ENCODE assay signal across 21 cellular contexts in the genomic region with DNA sequence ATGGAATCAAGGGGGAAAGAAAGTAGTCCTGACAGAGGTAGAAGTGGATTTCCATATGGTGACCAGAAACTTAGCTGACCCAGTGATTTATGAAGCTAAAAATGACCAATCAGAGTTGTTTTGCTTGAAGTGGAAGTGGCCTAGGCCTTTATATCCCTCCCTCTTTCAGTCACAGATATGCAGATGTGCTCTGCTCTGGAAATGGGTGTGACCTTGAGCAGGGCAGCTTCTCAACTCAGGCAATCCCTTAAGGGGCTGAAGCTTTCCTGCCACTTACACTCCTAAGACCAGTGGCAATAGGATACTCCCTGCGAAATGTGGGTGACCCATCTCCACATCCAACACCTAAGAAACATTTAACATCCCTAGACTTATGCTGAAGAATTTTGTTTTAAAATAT.
DNase-seq lines count a peak whose midpoint lies in the region; ATAC-seq, FAIRE-seq and TF ChIP-seq lines count a peak whose summit lies in the region.
"Had no signal": no experiment of that assay in that cellular context is flagged by ENCODE, and none has a peak within 500 bp of the region (broad histone marks: within the 10 kb centered on the region; RNA-seq: fewer than 3 reads in every experiment).

No MANE protein-coding gene starts in this region.

- no peak overlapping the region for H3K18ac ChIP-seq in mesendoderm (ENCODE audit: low read length)

- H2BK120ac ChIP-seq in mesendoderm (ENCODE audit: low read depth, low read length) = no peak overlapping the region

- H3K36me3 ChIP-seq in GM23338 (ENCODE audit: insufficient read depth) = no peaks in the 10 kb centered on the region
- no peaks in the 10 kb centered on the region for H3K36me3 ChIP-seq in K562 (ENCODE audit: control insufficient read depth, insufficient read depth, low read length)
- H3K36me3 ChIP-seq in mesendoderm (ENCODE audit: control insufficient read depth, insufficient read depth, low read length) = no peaks in the 10 kb centered on the region

- H2BK15ac ChIP-seq in mesendoderm (replicated peaks; ENCODE audit: low read depth) = no peak overlapping the region

- no peak for TF ChIP-seq CTCF in GM23338 (conservative IDR thresholded peaks at IDR 0.05; ENCODE audit: low read depth in 2 of 2)
- TF ChIP-seq CTCF in K562 (IDR thresholded peaks at IDR 0.05 in 2 of 3, conservative IDR thresholded peaks at IDR 0.05 in 1 of 3; ENCODE audit: insufficient read depth in 2 of 3, low read depth in 1 of 3, low read length in 3 of 3) = no peak

- H3K4me1 ChIP-seq in GM23338 (ENCODE audit: insufficient read depth) (peaks cover 20% of the 10 kb centered on the region), K562 (replicated peaks in 1 of 2; ENCODE audit: control insufficient read depth in 2 of 2, insufficient read depth in 2 of 2, low read length in 2 of 2) (no peaks in the 10 kb centered on the region), mesendoderm (ENCODE audit: control insufficient read depth, low read depth, low read length) (no peaks in the 10 kb centered on the region)

- H3K79me2 ChIP-seq in GM23338 (replicated peaks; ENCODE audit: insufficient read depth) (no peaks in the 10 kb centered on the region), K562 (ENCODE audit: control insufficient read depth, insufficient read depth, low read length) (no peaks in the 10 kb centered on the region), mesendoderm (ENCODE audit: control insufficient read depth, insufficient read depth, low read length) (no peaks in the 10 kb centered on the region)

- H2AFZ ChIP-seq in GM23338 (no peak overlapping the region), K562 (ENCODE audit: low read depth, low read length) (no peak overlapping the region)

- no peak overlapping the region for H4K5ac ChIP-seq in mesendoderm (ENCODE audit: low read length)

- in situ Hi-C loops in K562 (cut with MboI) = no loop called here

- H3K27me3 ChIP-seq in GM23338 (ENCODE audit: insufficient read depth) (no peaks in the 10 kb centered on the region), K562 (ENCODE audit: control insufficient read depth in 2 of 2, insufficient read depth in 2 of 2, low read length in 2 of 2) (no peaks in the 10 kb centered on the region), mesendoderm (ENCODE audit: insufficient read depth, low read length, poor library complexity) (no peaks in the 10 kb centered on the region)

- TF ChIP-seq EP300 in K562 (IDR thresholded peaks at IDR 0.05; ENCODE audit: low read length) = no peak

- no peak overlapping the region for H2AK5ac ChIP-seq in mesendoderm (ENCODE audit: low read length)

- no peak overlapping the region for H3K9ac ChIP-seq in K562 (ENCODE audit: insufficient read depth in 1 of 2, low read depth in 2 of 2, low read length in 2 of 2)
- no peak overlapping the region for H3K9ac ChIP-seq in mesendoderm (ENCODE audit: low read length)
- H3K9ac ChIP-seq: SK-N-SH had no signal

- no peak overlapping the region for H3K23ac ChIP-seq in mesendoderm (ENCODE audit: low read length)

- H3K27me3 Mint-ChIP-seq in GM23338 (ENCODE audit: insufficient read depth, low read depth, poor library complexity) = no peaks in the 10 kb centered on the region
- H3K27me3 Mint-ChIP-seq: B cell; CD4-positive, alpha-beta memory T cell; IgD-negative memory B cell had no signal

- H3K9me3 ChIP-seq in K562 (replicated peaks; ENCODE audit: control insufficient read depth, insufficient read depth, low read depth, low read length) = 0 out of 2 replicates have a peak, but pooled peaks cover 2% of the 10 kb centered on the region
- H3K9me3 ChIP-seq: SK-N-SH had no signal

- H3K4ac ChIP-seq in mesendoderm (ENCODE audit: low read depth, low read length) = no peak overlapping the region

- H3K4me2 ChIP-seq in GM23338 = peak overlapping the region; percentile 37; the same call in 1 of the 2 replicates
- H3K4me2 ChIP-seq in K562 (ENCODE audit: insufficient read depth, low read length) = no peak overlapping the region
- H3K4me2 ChIP-seq in mesendoderm (ENCODE audit: low read length) = no peak overlapping the region
- H3K4me2 ChIP-seq: SK-N-SH had no signal

- H3F3A ChIP-seq in GM23338 (replicated peaks; ENCODE audit: low read depth) = no peaks in the 10 kb centered on the region

- intact Hi-C loops in K562 (cut with micrococcal nuclease) = no loop called here

- no peak overlapping the region for H3K56ac ChIP-seq in mesendoderm (ENCODE audit: low read length)

- H3K9me1 ChIP-seq in K562 (ENCODE audit: control insufficient read depth, insufficient read depth, low read length) = no peaks in the 10 kb centered on the region

- peaks cover 3% of the 10 kb centered on the region; the same call in 1 of the 3 replicates for H3K36me3 Mint-ChIP-seq in GM23338 (ENCODE audit: low read depth)
- H3K36me3 Mint-ChIP-seq: CD4-positive, alpha-beta memory T cell; IgD-negative memory B cell had no signal

- CTCF ChIA-PET in K562 (lab: Yijun Ruan, JAX; ENCODE audit: low intra/inter-chr PET ratio) = no interaction called here

- no peak overlapping the region for H4K8ac ChIP-seq in mesendoderm (ENCODE audit: low read depth, low read length)

- POLR2A ChIA-PET in K562 (lab: Yijun Ruan, JAX) = no interaction called here

- no peaks in the 10 kb centered on the region for H3K9me2 ChIP-seq in GM23338 (ENCODE audit: insufficient read depth)
- H3K9me2 ChIP-seq: SK-N-SH had no signal

- WGBS in K562 (ENCODE audit: insufficient coverage, low coverage, missing lambda C conversion rate) = 8% methylated on average over 1 of the region's 1 CpG
- WGBS in mesendoderm (ENCODE audit: extremely low coverage, insufficient coverage, low lambda C conversion rate) = no CpG with 5 or more reads among the region's 1 CpG

- ATAC-seq in GM23338 (peak; percentile 94), K562 (peak; percentile 81), HG02852 (IDR thresholded peaks at IDR 0.05; ENCODE audit: unreplicated experiment) (no peak)
- ATAC-seq: Right ventricle myocardium inferior had no signal

- peaks cover 26% of the 10 kb centered on the region; the same call in 2 of the 3 replicates for H3K4me1 Mint-ChIP-seq in GM23338
- H3K4me1 Mint-ChIP-seq: B cell; CD4-positive, alpha-beta memory T cell; IgD-negative memory B cell had no signal

- BruUV-seq in K562 (replicated peaks; lab: Mats Ljungman, UMichigan) = no TSS peak

- H3K79me1 ChIP-seq in mesendoderm (ENCODE audit: low read length) = no peaks in the 10 kb centered on the region

- no peak for FAIRE-seq in K562 (lab: Jason Lieb, UNC)
- FAIRE-seq: GM12892, HTR-8/SVneo had no signal

- H4K20me1 ChIP-seq in GM23338 (replicated peaks; ENCODE audit: insufficient read depth) = no peaks in the 10 kb centered on the region
- no peaks in the 10 kb centered on the region for H4K20me1 ChIP-seq in K562 (replicated peaks; ENCODE audit: control insufficient read depth, insufficient read depth, low read length)

- H3K27ac ChIP-seq in GM23338 (ENCODE audit: low read depth) (no peak overlapping the region), K562 (ENCODE audit: extremely low read depth, low read depth, low read length) (no peak overlapping the region), mesendoderm (ENCODE audit: low read depth, low read length) (no peak overlapping the region)

- TF ChIP-seq POLR2A in K562 (conservative IDR thresholded peaks at IDR 0.05) = no peak

- no peak for TF ChIP-seq RAD21 in K562 (CRISPR knock-in tag; conservative IDR thresholded peaks at IDR 0.05 in 1 of 2, IDR thresholded peaks at IDR 0.05 in 1 of 2)

- H3K4me3 ChIP-seq in GM23338 (no peak overlapping the region), K562 (no peak overlapping the region), mesendoderm (ENCODE audit: low read length) (no peak overlapping the region)

- H3K4me3 Mint-ChIP-seq in GM23338 = no peak overlapping the region
- H3K4me3 Mint-ChIP-seq: B cell; CD4-positive, alpha-beta memory T cell; IgD-negative memory B cell had no signal

- H3K27ac Mint-ChIP-seq in GM23338 = no peak overlapping the region
- H3K27ac Mint-ChIP-seq: B cell; CD4-positive, alpha-beta memory T cell; IgD-negative memory B cell had no signal

- no peak overlapping the region for H2BK5ac ChIP-seq in mesendoderm (ENCODE audit: low read length)

- DNase-seq in GM23338 (ENCODE audit: low spot score) (peak; percentile 60), NCI-H69 (lab: John Stamatoyannopoulos, UW) (peak; percentile 76), K562 (ENCODE audit: extremely low read depth in 1 of 4, low spot score in 3 of 4) (peak in 2 of 4 experiments; percentile 3 to 8), mesendoderm (peak; percentile 82), COLO668 (lab: John Stamatoyannopoulos, UW; ENCODE audit: unreplicated experiment) (no peak), activated gamma-delta T cell treated with Interleukin-2 at 50 U/mL for 16 hours (no peak)
- DNase-seq: CD4-positive, alpha-beta memory T cell; GOT3; NCI-H1105 treated with DMSO at 0.1 percent for 48 hours; NCI-H187; NCI-H2171; NCI-H446; NCI-H748 treated with DMSO at 0.1 percent for 48 hours; SK-N-SH; T-helper 1 cell had no signal

- H3K9me3 Mint-ChIP-seq in GM23338 = peaks cover 11% of the 10 kb centered on the region

TF ChIP-seq in GM23338, 12 proteins besides CTCF, POLR2A, EP300 and RAD21 (continues in another document):
- TF ChIP-seq ZNF331 (CRISPR knock-in tag; IDR thresholded peaks at IDR 0.05; ENCODE audit: low read depth) = no peak

TF ChIP-seq in K562, 482 proteins besides CTCF, POLR2A, EP300 and RAD21 (continues in another document):
- TF ChIP-seq, protein P1, sequence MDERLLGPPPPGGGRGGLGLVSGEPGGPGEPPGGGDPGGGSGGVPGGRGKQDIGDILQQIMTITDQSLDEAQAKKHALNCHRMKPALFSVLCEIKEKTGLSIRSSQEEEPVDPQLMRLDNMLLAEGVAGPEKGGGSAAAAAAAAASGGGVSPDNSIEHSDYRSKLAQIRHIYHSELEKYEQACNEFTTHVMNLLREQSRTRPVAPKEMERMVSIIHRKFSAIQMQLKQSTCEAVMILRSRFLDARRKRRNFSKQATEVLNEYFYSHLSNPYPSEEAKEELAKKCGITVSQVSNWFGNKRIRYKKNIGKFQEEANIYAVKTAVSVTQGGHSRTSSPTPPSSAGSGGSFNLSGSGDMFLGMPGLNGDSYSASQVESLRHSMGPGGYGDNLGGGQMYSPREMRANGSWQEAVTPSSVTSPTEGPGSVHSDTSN (CRISPR knock-in tag; IDR thresholded peaks at IDR 0.05; ENCODE audit: low read depth) = no peak
- TF ChIP-seq, protein P1 (tag; conservative IDR thresholded peaks at IDR 0.05; ENCODE audit: low read depth) = peak; percentile 48
- TF ChIP-seq POLR2G (IDR thresholded peaks at IDR 0.05; ENCODE audit: low read depth, low read length) = no peak
- TF ChIP-seq ZFP30 (CRISPR knock-in tag; IDR thresholded peaks at IDR 0.05; ENCODE audit: borderline replicate concordance) = no peak

Comparison
In these comparisons a context has a peak if more than half of its experiments do, and no peak if none do; other contexts are left out.
1. DNase-seq: peak in GM23338 (single experiment), NCI-H69 (single experiment) and mesendoderm (single experiment); none in COLO668 (single experiment) and activated gamma-delta T cell treated with Interleukin-2 at 50 U/mL for 16 hours (single experiment).